1 cellular context compared by ENCODE assay signal in the genomic region with DNA sequence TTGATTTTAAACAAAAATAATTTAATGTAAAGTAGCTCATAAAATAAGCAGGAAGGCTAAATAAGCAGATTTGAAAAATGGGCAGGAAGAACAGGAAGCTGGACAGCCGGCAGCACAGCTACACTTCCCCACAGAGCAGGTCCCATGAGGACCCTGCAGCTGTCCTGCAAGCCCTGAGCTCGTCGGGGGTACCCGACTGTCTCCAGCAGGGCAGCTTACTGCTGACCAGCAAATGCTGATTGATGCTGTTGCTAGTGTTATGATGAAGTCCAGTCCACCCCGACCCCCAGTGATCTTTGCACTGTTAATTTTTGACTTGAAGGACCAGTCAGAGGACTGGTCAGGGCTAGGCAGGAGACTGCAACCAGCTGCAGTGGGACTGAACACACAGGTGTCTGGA.
TF ChIP-seq lines count a peak whose summit lies in the region.

No MANE protein-coding gene starts in this region.

TF ChIP-seq in HepG2, 621 proteins besides CTCF, POLR2A, EP300 and RAD21:
- no peak for TF ChIP-seq ETV6 (CRISPR knock-in tag; conservative IDR thresholded peaks at IDR 0.05)
